Comparison of ENCODE assay signal across 31 cellular contexts in genomic region chr2:180513389-180513788, GRCh38.
DNase-seq lines count a peak whose midpoint lies in the region; ATAC-seq, FAIRE-seq and TF ChIP-seq lines count a peak whose summit lies in the region.
"Had no signal": no experiment of that assay in that cellular context is flagged by ENCODE, and none has a peak within 500 bp of the region (broad histone marks: within the 10 kb centered on the region; RNA-seq: fewer than 3 reads in every experiment).

No MANE protein-coding gene starts in this region.

- BruUV-seq in HepG2 (replicated peaks; lab: Mats Ljungman, UMichigan) = no TSS peak
- no TSS peak for BruUV-seq in K562 (replicated peaks; lab: Mats Ljungman, UMichigan)

- in situ Hi-C loops in HepG2 (cut with HindIII; ENCODE audit: extremely low pct_ligation_motif_present, low pct_unique_long_range_greater_than_20kb) = no loop called here
- in situ Hi-C loops in K562 (cut with MboI) = no loop called here

- WGBS in HepG2 (ENCODE audit: low lambda C conversion rate) = 0% methylated on average over 1 of the region's 1 CpG
- WGBS in right lobe of liver (ENCODE audit: insufficient coverage, low coverage, low lambda C conversion rate, missing lambda C conversion rate) = 57% methylated on average over 1 of the region's 1 CpG
- 0% methylated on average over 1 of the region's 1 CpG for WGBS in K562 (ENCODE audit: insufficient coverage, low coverage, missing lambda C conversion rate)

- TF ChIP-seq POLR2A in HepG2 (IDR thresholded peaks at IDR 0.05; ENCODE audit: insufficient read depth in 1 of 2, low read depth in 2 of 2, low read length in 2 of 2) = no peak
- TF ChIP-seq POLR2A in right lobe of liver (IDR thresholded peaks at IDR 0.05) = no peak
- TF ChIP-seq POLR2A in K562 (conservative IDR thresholded peaks at IDR 0.05) = no peak

- H3K4me1 ChIP-seq in HepG2 (ENCODE audit: insufficient read depth, low read length) = no peaks in the 10 kb centered on the region
- H3K4me1 ChIP-seq in right lobe of liver = no peaks in the 10 kb centered on the region
- H3K4me1 ChIP-seq in K562 (replicated peaks in 1 of 2; ENCODE audit: control insufficient read depth in 2 of 2, insufficient read depth in 2 of 2, low read length in 2 of 2) = no peaks in the 10 kb centered on the region
- H3K4me1 ChIP-seq: A549; BE2C; BLaER1; BLaER1 treated with 17β-estradiol and CSF1 and Interleukin-3, amounts not matched to agents 10 nM and 100 nM; Caco-2 had no signal

- H3K79me2 ChIP-seq in HepG2 (ENCODE audit: insufficient read depth, low read length) = no peaks in the 10 kb centered on the region
- H3K79me2 ChIP-seq in K562 (ENCODE audit: control insufficient read depth, insufficient read depth, low read length) = no peaks in the 10 kb centered on the region

- TF ChIP-seq EP300 in HepG2 (IDR thresholded peaks at IDR 0.05; ENCODE audit: low read depth in 2 of 2, low read length in 2 of 2) (no peak), HepG2 (CRISPR knock-in tag; IDR thresholded peaks at IDR 0.05; ENCODE audit: borderline replicate concordance) (no peak), K562 (IDR thresholded peaks at IDR 0.05; ENCODE audit: low read length) (no peak)

- FAIRE-seq in HepG2 (lab: Jason Lieb, UNC) = no peak
- no peak for FAIRE-seq in K562 (lab: Jason Lieb, UNC)
- FAIRE-seq: A204.1, A549, D721Med had no signal

- DNase-seq in HepG2 (ENCODE audit: low spot score) (no peak), right lobe of liver (no peak), K562 (ENCODE audit: extremely low read depth in 1 of 4, low spot score in 3 of 4) (no peak)
- DNase-seq: 8988T; ACHN; AML-193; BE2C; C1 segment of cervical spinal cord; Caco-2; Calu3; CD4-positive, alpha-beta memory T cell; CD4-positive, alpha-beta T cell; CD4-positive, CD25-positive, alpha-beta regulatory T cell; CD8-positive, alpha-beta memory T cell; CD8-positive, alpha-beta T cell; COR-L47; DMS 273 treated with DMSO at 0.1 percent for 48 hours; DMS153; DMS53; DMS79; DMS79 treated with DMSO at 0.1 percent for 48 hours; DND-41; EL had no signal

- CTCF ChIA-PET in HepG2 (lab: Yijun Ruan, JAX; ENCODE audit: low intra/inter-chr PET ratio, low total read pairs) = no interaction called here
- CTCF ChIA-PET in K562 (lab: Yijun Ruan, JAX; ENCODE audit: low intra/inter-chr PET ratio) = no interaction called here

- no peaks in the 10 kb centered on the region for H4K20me1 ChIP-seq in HepG2 (ENCODE audit: insufficient read depth, low read length)
- no peaks in the 10 kb centered on the region for H4K20me1 ChIP-seq in K562 (replicated peaks; ENCODE audit: control insufficient read depth, insufficient read depth, low read length)
- H4K20me1 ChIP-seq: BLaER1; BLaER1 treated with 17β-estradiol and CSF1 and Interleukin-3, amounts not matched to agents 10 nM and 100 nM had no signal

- H3K4me2 ChIP-seq in HepG2 (ENCODE audit: low read depth, low read length) = no peak overlapping the region
- H3K4me2 ChIP-seq in K562 (ENCODE audit: insufficient read depth, low read length) = no peak overlapping the region
- H3K4me2 ChIP-seq: A549; BLaER1; BLaER1 treated with 17β-estradiol and CSF1 and Interleukin-3, amounts not matched to agents 10 nM and 100 nM had no signal

- H3K9ac ChIP-seq in HepG2 (ENCODE audit: insufficient read depth, low read depth, low read length) = no peak overlapping the region
- H3K9ac ChIP-seq in K562 (ENCODE audit: insufficient read depth in 1 of 2, low read depth in 2 of 2, low read length in 2 of 2) = no peak overlapping the region
- H3K9ac ChIP-seq: BLaER1; BLaER1 treated with 17β-estradiol and CSF1 and Interleukin-3, amounts not matched to agents 10 nM and 100 nM had no signal

- intact Hi-C loops in HepG2 (cut with micrococcal nuclease; ENCODE audit: unreplicated experiment) = no loop called here
- intact Hi-C loops in right lobe of liver (cut with DNase I) = no loop called here
- intact Hi-C loops in K562 (cut with micrococcal nuclease) = no loop called here

- H2AFZ ChIP-seq in HepG2 (ENCODE audit: low read length) (no peak overlapping the region), K562 (ENCODE audit: low read depth, low read length) (no peak overlapping the region)

- TF ChIP-seq RAD21 in HepG2 (CRISPR knock-in tag; IDR thresholded peaks at IDR 0.05) (no peak), K562 (CRISPR knock-in tag; conservative IDR thresholded peaks at IDR 0.05 in 1 of 2, IDR thresholded peaks at IDR 0.05 in 1 of 2) (no peak)

- TF ChIP-seq CTCF in HepG2 (CRISPR knock-in tag; IDR thresholded peaks at IDR 0.05) = no peak
- TF ChIP-seq CTCF in right lobe of liver (IDR thresholded peaks at IDR 0.05) = no peak
- no peak for TF ChIP-seq CTCF in K562 (IDR thresholded peaks at IDR 0.05 in 2 of 3, conservative IDR thresholded peaks at IDR 0.05 in 1 of 3; ENCODE audit: insufficient read depth in 2 of 3, low read depth in 1 of 3, low read length in 3 of 3)

- H3K9me3 ChIP-seq in HepG2 (ENCODE audit: low read length) (no peaks in the 10 kb centered on the region), right lobe of liver (no peaks in the 10 kb centered on the region), K562 (replicated peaks; ENCODE audit: control insufficient read depth, insufficient read depth, low read depth, low read length) (no peaks in the 10 kb centered on the region)
- H3K9me3 ChIP-seq: A549; BE2C; BLaER1; BLaER1 treated with 17β-estradiol and CSF1 and Interleukin-3, amounts not matched to agents 10 nM and 100 nM; Caco-2 had no signal

- H3K4me3 ChIP-seq in HepG2 (replicated peaks in 1 of 3; ENCODE audit: insufficient read depth in 1 of 3, low read depth in 2 of 3, low read length in 3 of 3) (no peak overlapping the region), right lobe of liver (no peak overlapping the region), K562 (no peak overlapping the region)
- H3K4me3 ChIP-seq: A549; BLaER1; BLaER1 treated with 17β-estradiol and CSF1 and Interleukin-3, amounts not matched to agents 10 nM and 100 nM had no signal

- H3K27ac ChIP-seq in HepG2 (ENCODE audit: extremely low read length, insufficient read depth, low read length) (no peak overlapping the region), right lobe of liver (no peak overlapping the region), K562 (ENCODE audit: extremely low read depth, low read depth, low read length) (no peak overlapping the region)
- H3K27ac ChIP-seq: 22Rv1; A549; BLaER1; BLaER1 treated with 17β-estradiol and CSF1 and Interleukin-3, amounts not matched to agents 10 nM and 100 nM; C4-2B had no signal

- ATAC-seq in HepG2 (no peak), right lobe of liver (no peak), K562 (no peak), GM21737 (IDR thresholded peaks at IDR 0.05; ENCODE audit: unreplicated experiment) (no peak)
- ATAC-seq: A549; CD8-positive, alpha-beta T cell had no signal

- POLR2A ChIA-PET in HepG2 (lab: Yijun Ruan, JAX) = no interaction called here
- POLR2A ChIA-PET in K562 (lab: Yijun Ruan, JAX) = interaction anchor here (1.0 kb wide), 1 partner anchor 22 kb away, joined by 3 read pairs; no protein-coding TSS in a partner anchor

- no peaks in the 10 kb centered on the region for H3K9me1 ChIP-seq in K562 (ENCODE audit: control insufficient read depth, insufficient read depth, low read length)

- H3K36me3 ChIP-seq in HepG2 (replicated peaks in 1 of 2; ENCODE audit: control insufficient read depth in 1 of 2, insufficient read depth in 2 of 2, low read length in 2 of 2) (no peaks in the 10 kb centered on the region), right lobe of liver (no peaks in the 10 kb centered on the region), K562 (ENCODE audit: control insufficient read depth, insufficient read depth, low read length) (no peaks in the 10 kb centered on the region)
- H3K36me3 ChIP-seq: BE2C; BLaER1; BLaER1 treated with 17β-estradiol and CSF1 and Interleukin-3, amounts not matched to agents 10 nM and 100 nM had no signal

- H3K27me3 ChIP-seq in HepG2 (ENCODE audit: control insufficient read depth in 1 of 2, insufficient read depth in 2 of 2, low read length in 2 of 2) (no peaks in the 10 kb centered on the region), right lobe of liver (no peaks in the 10 kb centered on the region), K562 (ENCODE audit: control insufficient read depth in 2 of 2, insufficient read depth in 2 of 2, low read length in 2 of 2) (no peaks in the 10 kb centered on the region)
- H3K27me3 ChIP-seq: BE2C; BLaER1; BLaER1 treated with 17β-estradiol and CSF1 and Interleukin-3, amounts not matched to agents 10 nM and 100 nM had no signal

TF ChIP-seq in HepG2, 621 proteins besides CTCF, POLR2A, EP300 and RAD21 (continues in another document):
- TF ChIP-seq HNRNPK (IDR thresholded peaks at IDR 0.05; ENCODE audit: low read depth, low read length, poor library complexity, severe bottlenecking) = no peak

TF ChIP-seq in K562, 482 proteins besides CTCF, POLR2A, EP300 and RAD21:
- no peak for TF ChIP-seq BRCA1 (IDR thresholded peaks at IDR 0.05)
- no peak for TF ChIP-seq BRCA1 (CRISPR knock-in tag; IDR thresholded peaks at IDR 0.05)
- TF ChIP-seq KAT2B (IDR thresholded peaks at IDR 0.05; ENCODE audit: low read depth, low read length) = no peak
- TF ChIP-seq RBM25 (IDR thresholded peaks at IDR 0.05; ENCODE audit: low read depth, low read length, severe bottlenecking) = peak; percentile 67
